Comparison of ENCODE assay signal across 31 cellular contexts in genomic region chr12:38589310-38589632, GRCh38.
"Had no signal": no experiment of that assay in that cellular context is flagged by ENCODE, and none has a peak within 500 bp of the region (broad histone marks: within the 10 kb centered on the region; RNA-seq: fewer than 3 reads in every experiment).

No MANE protein-coding gene starts in this region.

- DNase-seq: naive thymus-derived CD4-positive, alpha-beta T cell; natural killer cell; nucleus accumbens; pancreas; posterior cingulate gyrus; psoas muscle; right cardiac atrium; spleen; stimulated activated CD4-positive, alpha-beta T cell treated with anti-CD3 and anti-CD28 coated beads, Interleukin-12 subunit alpha, Interleukin-12 subunit beta, amount 100 ng/mL, for 4 hours; stimulated activated CD4-positive, alpha-beta T cell treated with anti-CD3 and anti-CD28 coated beads, Interleukin-1b, Interleukin-23, amount 100 ng/mL, for 48 hours; stimulated activated CD4-positive, alpha-beta T cell treated with anti-CD3 and anti-CD28 coated beads, Interleukin-4, amount 100 ng/mL, for 1 hour; stimulated activated CD4-positive, alpha-beta T cell treated with anti-CD3 and anti-CD28 coated beads, Interleukin-4, amount 100 ng/mL, for 4 hours; stimulated activated CD8-positive, alpha-beta memory T cell treated with anti-CD3 and anti-CD28 coated beads, Interleukin-4, amount 100 ng/mL, for 48 hours; stimulated activated naive CD4-positive, alpha-beta T cell; stimulated activated naive CD8-positive, alpha-beta T cell treated with anti-CD3 and anti-CD28 coated beads, Interleukin-15, amount 100 ng/mL, for 72 hours; stimulated activated naive CD8-positive, alpha-beta T cell treated with anti-CD3 and anti-CD28 coated beads, Interleukin-15, Interleukin-2, amounts not matched to agents 100 U/mL and 50 U/mL, for 24 hours; substantia nigra; testis; tibial artery; transverse colon; upper lobe of right lung; uterus had no signal

- H3K36me3 Mint-ChIP-seq: naive thymus-derived CD4-positive, alpha-beta T cell; natural killer cell; stimulated activated memory B cell treated with anti-CD40 and anti-IgM and Interleukin-4, amounts not matched to agents 10 μg/mL and 1 μg/mL and 100 μg/mL, for 72 hours; type B pancreatic cell had no signal

- H3K4me1 ChIP-seq: pancreas, psoas muscle, suprapubic skin, testis, tibial artery, transverse colon, upper lobe of right lung, uterus had no signal

- H3K27me3 ChIP-seq: neutrophil, pancreas, spleen, suprapubic skin, testis, tibial artery, transverse colon, upper lobe of right lung, uterus had no signal

- H3K27me3 Mint-ChIP-seq: naive thymus-derived CD4-positive, alpha-beta T cell; progenitor cell of endocrine pancreas; stimulated activated memory B cell treated with anti-CD40 and anti-IgM and Interleukin-4, amounts not matched to agents 10 μg/mL and 1 μg/mL and 100 μg/mL, for 72 hours; stimulated activated naive CD8-positive, alpha-beta T cell treated with anti-CD3 and anti-CD28 coated beads, Interleukin-15, amount 100 ng/mL, for 72 hours; type B pancreatic cell had no signal

- H3K4me3 ChIP-seq: pancreas, psoas muscle, skin epidermis, smooth muscle cell, spleen, suprapubic skin, testis, tibial artery, transverse colon, upper lobe of right lung, uterus had no signal

- H3K9me3 Mint-ChIP-seq: nephron, type B pancreatic cell had no signal

- H3K4me1 Mint-ChIP-seq: naive thymus-derived CD4-positive, alpha-beta T cell; natural killer cell; nephron; stimulated activated memory B cell treated with anti-CD40 and anti-IgM and Interleukin-4, amounts not matched to agents 10 μg/mL and 1 μg/mL and 100 μg/mL, for 72 hours; stimulated activated naive CD8-positive, alpha-beta T cell treated with anti-CD3 and anti-CD28 coated beads, Interleukin-15, amount 100 ng/mL, for 72 hours had no signal

- H3K4me3 Mint-ChIP-seq: naive thymus-derived CD4-positive, alpha-beta T cell; natural killer cell; nephron; stimulated activated memory B cell treated with anti-CD40 and anti-IgM and Interleukin-4, amounts not matched to agents 10 μg/mL and 1 μg/mL and 100 μg/mL, for 72 hours; stimulated activated naive CD8-positive, alpha-beta T cell treated with anti-CD3 and anti-CD28 coated beads, Interleukin-15, amount 100 ng/mL, for 72 hours; type B pancreatic cell had no signal

- H3K27ac Mint-ChIP-seq: naive thymus-derived CD4-positive, alpha-beta T cell; natural killer cell; nephron; progenitor cell of endocrine pancreas; stimulated activated memory B cell treated with anti-CD40 and anti-IgM and Interleukin-4, amounts not matched to agents 10 μg/mL and 1 μg/mL and 100 μg/mL, for 72 hours; stimulated activated naive CD8-positive, alpha-beta T cell treated with anti-CD3 and anti-CD28 coated beads, Interleukin-15, amount 100 ng/mL, for 72 hours; type B pancreatic cell had no signal

- H3K36me3 ChIP-seq: neutrophil, pancreas, spleen, suprapubic skin, tibial artery, transverse colon, upper lobe of right lung, uterus had no signal

- H3K27ac ChIP-seq: neutrophil, pancreas, psoas muscle, skin epidermis, spleen, suprapubic skin, testis, tibial artery, transverse colon, upper lobe of right lung, uterus had no signal

- H3K9me3 ChIP-seq: neutrophil, pancreas, psoas muscle, spleen, suprapubic skin, testis, tibial artery, transverse colon, upper lobe of right lung, uterus had no signal

- FAIRE-seq: pancreas had no signal

- ATAC-seq: naive thymus-derived CD4-positive, alpha-beta T cell; natural killer cell; pancreas; psoas muscle; right cardiac atrium; sciatic nerve; stimulated activated memory B cell treated with anti-CD40 and anti-IgM and Interleukin-4, amounts not matched to agents 10 μg/mL and 1 μg/mL and 100 μg/mL, for 72 hours; stimulated activated naive CD8-positive, alpha-beta T cell treated with anti-CD3 and anti-CD28 coated beads, Interleukin-15, amount 100 ng/mL, for 72 hours; stimulated activated naive CD8-positive, alpha-beta T cell treated with anti-CD3 and anti-CD28 coated beads, Interleukin-15, Interleukin-2, amounts not matched to agents 100 U/mL and 50 U/mL, for 24 hours had no signal
